Comparison of ENCODE assay signal across 13 cellular contexts in genomic region chr9:91034976-91035824, GRCh38.
DNase-seq lines count a peak whose midpoint lies in the region; ATAC-seq and TF ChIP-seq lines count a peak whose summit lies in the region.
"Had no signal": no experiment of that assay in that cellular context is flagged by ENCODE, and none has a peak within 500 bp of the region (broad histone marks: within the 10 kb centered on the region; RNA-seq: fewer than 3 reads in every experiment).

No MANE protein-coding gene starts in this region.

- H3K27ac Mint-ChIP-seq in activated naive CD4-positive, alpha-beta T cell treated with anti-CD3 and anti-CD28 coated beads, Interleukin-2, amount 50 U/mL, for 72 hours = peak overlapping the region; percentile 7 to 16
- H3K27ac Mint-ChIP-seq in chondrocyte (ENCODE audit: unreplicated experiment) (no peak overlapping the region), endodermal cell (no peak overlapping the region)
- peak overlapping the region; percentile 73 for H3K27ac Mint-ChIP-seq in stimulated activated memory B cell treated with anti-CD40 and anti-IgM and Interleukin-4, amounts not matched to agents 10 μg/mL and 1 μg/mL and 100 μg/mL, for 72 hours

- intact Hi-C loops in psoas muscle (cut with DNase I) = loop anchor here (5.0 to 10.0 kb wide), 3 partner anchors 110 to 647 kb away; no protein-coding TSS in a partner anchor

- H3K9me3 ChIP-seq in Karpas-422 (ENCODE audit: low read length) (no peaks in the 10 kb centered on the region), endodermal cell (ENCODE audit: control insufficient read depth, low read length) (no peaks in the 10 kb centered on the region), psoas muscle (no peaks in the 10 kb centered on the region)
- H3K9me3 ChIP-seq: spleen had no signal

- no peak overlapping the region for H3K9ac ChIP-seq in Karpas-422 (ENCODE audit: low read length)
- no peak overlapping the region for H3K9ac ChIP-seq in endodermal cell (ENCODE audit: extremely low read depth, low read length, poor library complexity, severe bottlenecking)

- no peak for TF ChIP-seq CTCF in chondrocyte (IDR thresholded peaks at IDR 0.05)
- no peak for TF ChIP-seq CTCF in endodermal cell (conservative IDR thresholded peaks at IDR 0.05)
- TF ChIP-seq CTCF in psoas muscle (IDR thresholded peaks at IDR 0.05) = no peak
- TF ChIP-seq CTCF in omental fat pad (IDR thresholded peaks at IDR 0.05) = no peak

- WGBS in endodermal cell (ENCODE audit: insufficient coverage in 1 of 2, insufficient read length in 1 of 2), 2 experiments = 90 to 94% methylated on average over 11 to 18 of the region's 18 CpGs
- 83 to 85% (median 84%) methylated on average over 18 of the region's 18 CpGs for WGBS in psoas muscle, 3 donors

- no peaks in the 10 kb centered on the region for H3K9me2 ChIP-seq in Karpas-422 (replicated peaks; ENCODE audit: insufficient read depth, low read length)

- no peaks in the 10 kb centered on the region for H3K79me2 ChIP-seq in Karpas-422 (ENCODE audit: low read length)

- H3K36me3 ChIP-seq in Karpas-422 (ENCODE audit: insufficient read depth, low read length) = no peaks in the 10 kb centered on the region
- H3K36me3 ChIP-seq in endodermal cell (ENCODE audit: control insufficient read depth, insufficient read depth, low read length) = no peaks in the 10 kb centered on the region
- H3K36me3 ChIP-seq in psoas muscle (ENCODE audit: insufficient read depth in 1 of 2, low read depth in 1 of 2) = no peaks in the 10 kb centered on the region
- H3K36me3 ChIP-seq: spleen had no signal

- H3K9me3 Mint-ChIP-seq in activated naive CD4-positive, alpha-beta T cell treated with anti-CD3 and anti-CD28 coated beads, Interleukin-2, amount 50 U/mL, for 72 hours = no peaks in the 10 kb centered on the region
- no peaks in the 10 kb centered on the region for H3K9me3 Mint-ChIP-seq in chondrocyte (ENCODE audit: low read depth)
- no peaks in the 10 kb centered on the region for H3K9me3 Mint-ChIP-seq in stimulated activated memory B cell treated with anti-CD40 and anti-IgM and Interleukin-4, amounts not matched to agents 10 μg/mL and 1 μg/mL and 100 μg/mL, for 72 hours
- no peaks in the 10 kb centered on the region for H3K9me3 Mint-ChIP-seq in endodermal cell

- peak in 1 of 2 donors; percentile 48 for DNase-seq in activated naive CD4-positive, alpha-beta T cell treated with anti-CD3 and anti-CD28 coated beads, Interleukin-2, amount 50 U/mL, for 72 hours (ENCODE audit: low spot score in 2 of 2)
- no peak for DNase-seq in activated naive CD4-positive, alpha-beta T cell (lab: John Stamatoyannopoulos, UW)
- DNase-seq in Karpas-422 = no peak
- DNase-seq in chondrocyte (ENCODE audit: low spot score) = peak; percentile 57
- DNase-seq in endodermal cell = no peak
- DNase-seq in psoas muscle = no peak
- DNase-seq in omental fat pad (ENCODE audit: low spot score) = no peak
- DNase-seq: caudate nucleus, COR-L47, left ventricle myocardium superior, NCI-H524, spleen had no signal

- peak overlapping the region; percentile 32 for H3K4me2 ChIP-seq in Karpas-422 (ENCODE audit: low read depth, low read length, poor library complexity, severe bottlenecking)

- H3K4me1 Mint-ChIP-seq in chondrocyte (ENCODE audit: low read depth) (peaks cover 18% of the 10 kb centered on the region), endodermal cell (peaks cover 9% of the 10 kb centered on the region)
- peaks cover 42% of the 10 kb centered on the region for H3K4me1 Mint-ChIP-seq in stimulated activated memory B cell treated with anti-CD40 and anti-IgM and Interleukin-4, amounts not matched to agents 10 μg/mL and 1 μg/mL and 100 μg/mL, for 72 hours

- no peak overlapping the region for H3K4me3 ChIP-seq in Karpas-422 (ENCODE audit: low read length)
- no peak overlapping the region for H3K4me3 ChIP-seq in endodermal cell (ENCODE audit: low read length)
- H3K4me3 ChIP-seq in psoas muscle = no peak overlapping the region
- H3K4me3 ChIP-seq: spleen had no signal

- H3K4me3 Mint-ChIP-seq in chondrocyte (ENCODE audit: unreplicated experiment) (no peak overlapping the region), endodermal cell (no peak overlapping the region)
- H3K4me3 Mint-ChIP-seq in stimulated activated memory B cell treated with anti-CD40 and anti-IgM and Interleukin-4, amounts not matched to agents 10 μg/mL and 1 μg/mL and 100 μg/mL, for 72 hours = no peak overlapping the region

- H4K20me1 ChIP-seq in Karpas-422 (ENCODE audit: insufficient read depth, low read depth, low read length) = no peaks in the 10 kb centered on the region

- peaks cover 0 to 3% of the 10 kb centered on the region in 2 donors for H3K36me3 Mint-ChIP-seq in activated naive CD4-positive, alpha-beta T cell treated with anti-CD3 and anti-CD28 coated beads, Interleukin-2, amount 50 U/mL, for 72 hours
- no peaks in the 10 kb centered on the region for H3K36me3 Mint-ChIP-seq in chondrocyte (ENCODE audit: low read depth)
- H3K36me3 Mint-ChIP-seq in stimulated activated memory B cell treated with anti-CD40 and anti-IgM and Interleukin-4, amounts not matched to agents 10 μg/mL and 1 μg/mL and 100 μg/mL, for 72 hours = no peaks in the 10 kb centered on the region
- no peaks in the 10 kb centered on the region for H3K36me3 Mint-ChIP-seq in endodermal cell (ENCODE audit: low read depth)

- no peaks in the 10 kb centered on the region for H3K27me3 Mint-ChIP-seq in chondrocyte (ENCODE audit: low read depth)
- H3K27me3 Mint-ChIP-seq in stimulated activated memory B cell treated with anti-CD40 and anti-IgM and Interleukin-4, amounts not matched to agents 10 μg/mL and 1 μg/mL and 100 μg/mL, for 72 hours = peaks cover 12% of the 10 kb centered on the region
- H3K27me3 Mint-ChIP-seq in endodermal cell (ENCODE audit: insufficient read depth) = peaks cover 7% of the 10 kb centered on the region

- H3K27me3 ChIP-seq in Karpas-422 (ENCODE audit: low read length) (no peaks in the 10 kb centered on the region), endodermal cell (ENCODE audit: control insufficient read depth, insufficient read depth, low read length, poor library complexity, severe bottlenecking) (no peaks in the 10 kb centered on the region), psoas muscle (ENCODE audit: insufficient read depth in 3 of 3, low read length in 2 of 3) (no peaks in the 10 kb centered on the region)

- H3K27ac ChIP-seq in Karpas-422 (ENCODE audit: low read length) (no peak overlapping the region), endodermal cell (ENCODE audit: low read depth, low read length) (no peak overlapping the region), psoas muscle (no peak overlapping the region)

- no peak for ATAC-seq in activated naive CD4-positive, alpha-beta T cell treated with anti-CD3 and anti-CD28 coated beads, Interleukin-2, amount 50 U/mL, for 72 hours
- ATAC-seq in stimulated activated memory B cell treated with anti-CD40 and anti-IgM and Interleukin-4, amounts not matched to agents 10 μg/mL and 1 μg/mL and 100 μg/mL, for 72 hours = no peak
- ATAC-seq in psoas muscle (no peak), omental fat pad (ENCODE audit: low FRiP score) (no peak)
- ATAC-seq: left ventricle myocardium superior had no signal

- peaks cover 9% of the 10 kb centered on the region for H3K4me1 ChIP-seq in Karpas-422 (ENCODE audit: low read length)
- peaks cover 8% of the 10 kb centered on the region for H3K4me1 ChIP-seq in endodermal cell (ENCODE audit: control insufficient read depth, insufficient read depth, low read length)
- peaks cover 4% of the 10 kb centered on the region for H3K4me1 ChIP-seq in psoas muscle

- no peak overlapping the region for H2AFZ ChIP-seq in Karpas-422 (ENCODE audit: low read length)

Comparison
In these comparisons a context has a peak if more than half of its experiments do, and no peak if none do; other contexts are left out.
1. H3K27ac Mint-ChIP-seq: peak in activated naive CD4-positive, alpha-beta T cell treated with anti-CD3 and anti-CD28 coated beads, Interleukin-2, amount 50 U/mL, for 72 hours (2 of 2) and stimulated activated memory B cell treated with anti-CD40 and anti-IgM and Interleukin-4, amounts not matched to agents 10 μg/mL and 1 μg/mL and 100 μg/mL, for 72 hours (single experiment); none in chondrocyte (single experiment) and endodermal cell (single experiment).